ENCODE assay signal across 1 cellular context in genomic region chr1:160285506-160285905, GRCh38.
TF ChIP-seq lines count a peak whose summit lies in the region.

No MANE protein-coding gene starts in this region.

TF ChIP-seq in HepG2, 621 proteins besides CTCF, POLR2A, EP300 and RAD21:
- TF ChIP-seq DRAP1 (CRISPR knock-in tag; IDR thresholded peaks at IDR 0.05) (no peak), AGO2 (optimal IDR thresholded peaks at IDR 0.05; ENCODE audit: low read depth, low read length) (peak; percentile 26)
TF ChIP-seq in HepG2: peak in this region for 1.
